Comparison of ENCODE assay signal across 21 cellular contexts in the genomic region with DNA sequence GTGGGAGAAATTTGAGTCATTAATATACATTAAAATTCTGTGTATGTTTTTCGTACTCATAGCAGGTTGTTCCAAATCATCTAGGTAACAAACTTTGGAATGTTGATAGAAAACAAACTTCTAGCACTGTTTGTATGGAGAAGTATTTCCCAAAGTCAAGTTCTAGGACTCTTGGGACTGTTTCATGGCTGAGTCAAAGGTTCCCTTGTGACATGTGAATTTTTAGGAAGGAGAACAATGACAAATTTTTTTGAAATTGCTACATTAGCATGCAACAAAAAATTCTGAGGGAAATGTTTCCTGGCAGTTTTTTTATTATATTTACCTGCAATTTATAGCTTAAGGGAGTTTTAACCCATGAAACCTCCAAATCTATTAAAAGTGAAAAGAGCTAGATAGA.
"Had no signal": no experiment of that assay in that cellular context is flagged by ENCODE, and none has a peak within 500 bp of the region (broad histone marks: within the 10 kb centered on the region; RNA-seq: fewer than 3 reads in every experiment).

No MANE protein-coding gene starts in this region.

- H3K4me3 ChIP-seq: gastrocnemius medialis, pancreas, suprapubic skin, tibial nerve had no signal

- H3K36me3 ChIP-seq: gastrocnemius medialis, pancreas, suprapubic skin, tibial nerve had no signal

- H3K27me3 Mint-ChIP-seq: activated naive CD8-positive, alpha-beta T cell treated with anti-CD3 and anti-CD28 coated beads, Interleukin-2, amount 50 U/mL, for 24 hours; brain; dendritic cell treated with granulocyte-macrophage colony-stimulating factor and Interleukin-4, amounts not matched to agents 40 ng/mL and 50 ng/mL, for 4 days; stimulated activated naive CD8-positive, alpha-beta T cell treated with anti-CD3 and anti-CD28 coated beads, Interleukin-15, amount 100 ng/mL, for 72 hours had no signal

- H3K27ac Mint-ChIP-seq: activated CD4-positive, alpha-beta memory T cell treated with anti-CD3 and anti-CD28 coated beads, Interleukin-2, amount 10 ng/mL, durations not matched to agents 7 days and 5 days; activated naive CD8-positive, alpha-beta T cell treated with anti-CD3 and anti-CD28 coated beads, Interleukin-2, amount 50 U/mL, for 24 hours; brain; dendritic cell treated with granulocyte-macrophage colony-stimulating factor and Interleukin-4, amounts not matched to agents 40 ng/mL and 50 ng/mL, for 4 days; natural killer cell treated with Interleukin-12 subunit alpha and Interleukin-12 subunit beta and Interleukin-15 and Interleukin-18, amount 100 ng/mL, for 72 hours; stimulated activated naive CD8-positive, alpha-beta T cell treated with anti-CD3 and anti-CD28 coated beads, Interleukin-15, amount 100 ng/mL, for 72 hours; T-helper 1 cell treated with Interleukin-12 subunit alpha and Interleukin-12 subunit beta and Interleukin-4 antibody, amounts not matched to agents 30 μg/mL and 1 μg/mL, for 36 hours had no signal

- FAIRE-seq: pancreas, urothelium cell line had no signal

- H3K9me3 ChIP-seq: gastrocnemius medialis, pancreas, suprapubic skin, tibial nerve had no signal

- H3K27ac ChIP-seq: gastrocnemius medialis, pancreas, suprapubic skin had no signal

- DNase-seq: activated CD4-positive, alpha-beta memory T cell treated with anti-CD3 and anti-CD28 coated beads, Interleukin-2, amount 10 ng/mL, durations not matched to agents 7 days and 5 days; activated CD4-positive, alpha-beta T cell treated with anti-CD3 and anti-CD28 coated beads for 48 hours; activated effector memory CD4-positive, alpha-beta T cell treated with anti-CD3 and anti-CD28 coated beads, Interleukin-2, amount 50 U/mL, for 16 hours; activated naive CD4-positive, alpha-beta T cell treated with anti-CD3 and anti-CD28 coated beads, Interleukin-2, amount 50 U/mL, for 16 hours; activated naive CD8-positive, alpha-beta T cell treated with anti-CD3 and anti-CD28 coated beads, Interleukin-2, amount 50 U/mL, for 24 hours; anterior cingulate cortex; caudate nucleus; effector CD8-positive, alpha-beta T cell; gastrocnemius medialis; head of caudate nucleus; pancreas; right cardiac atrium; stimulated activated CD4-positive, alpha-beta T cell treated with anti-CD3 and anti-CD28 coated beads, Interleukin-12 subunit alpha, Interleukin-12 subunit beta, amount 100 ng/mL, for 4 hours; stimulated activated naive CD8-positive, alpha-beta T cell treated with anti-CD3 and anti-CD28 coated beads, Interleukin-15, amount 100 ng/mL, for 72 hours had no signal

- ATAC-seq: activated naive CD8-positive, alpha-beta T cell treated with anti-CD3 and anti-CD28 coated beads, Interleukin-2, amount 50 U/mL, for 24 hours; gastrocnemius medialis; natural killer cell treated with Interleukin-12 subunit alpha and Interleukin-12 subunit beta and Interleukin-15 and Interleukin-18, amount 100 ng/mL, for 72 hours; pancreas; right cardiac atrium; stimulated activated naive CD8-positive, alpha-beta T cell treated with anti-CD3 and anti-CD28 coated beads, Interleukin-15, amount 100 ng/mL, for 72 hours had no signal

- H3K4me3 Mint-ChIP-seq: activated CD4-positive, alpha-beta memory T cell treated with anti-CD3 and anti-CD28 coated beads, Interleukin-2, amount 10 ng/mL, durations not matched to agents 7 days and 5 days; activated naive CD8-positive, alpha-beta T cell treated with anti-CD3 and anti-CD28 coated beads, Interleukin-2, amount 50 U/mL, for 24 hours; brain; dendritic cell treated with granulocyte-macrophage colony-stimulating factor and Interleukin-4, amounts not matched to agents 40 ng/mL and 50 ng/mL, for 4 days; natural killer cell treated with Interleukin-12 subunit alpha and Interleukin-12 subunit beta and Interleukin-15 and Interleukin-18, amount 100 ng/mL, for 72 hours; stimulated activated naive CD8-positive, alpha-beta T cell treated with anti-CD3 and anti-CD28 coated beads, Interleukin-15, amount 100 ng/mL, for 72 hours; T-helper 1 cell treated with Interleukin-12 subunit alpha and Interleukin-12 subunit beta and Interleukin-4 antibody, amounts not matched to agents 30 μg/mL and 1 μg/mL, for 36 hours had no signal

- H3K36me3 Mint-ChIP-seq: brain; natural killer cell treated with Interleukin-12 subunit alpha and Interleukin-12 subunit beta and Interleukin-15 and Interleukin-18, amount 100 ng/mL, for 72 hours had no signal

- H3K4me1 Mint-ChIP-seq: activated CD4-positive, alpha-beta memory T cell treated with anti-CD3 and anti-CD28 coated beads, Interleukin-2, amount 10 ng/mL, durations not matched to agents 7 days and 5 days; activated naive CD8-positive, alpha-beta T cell treated with anti-CD3 and anti-CD28 coated beads, Interleukin-2, amount 50 U/mL, for 24 hours; stimulated activated naive CD8-positive, alpha-beta T cell treated with anti-CD3 and anti-CD28 coated beads, Interleukin-15, amount 100 ng/mL, for 72 hours had no signal

- H3K9me3 Mint-ChIP-seq: activated CD4-positive, alpha-beta memory T cell treated with anti-CD3 and anti-CD28 coated beads, Interleukin-2, amount 10 ng/mL, durations not matched to agents 7 days and 5 days; activated naive CD8-positive, alpha-beta T cell treated with anti-CD3 and anti-CD28 coated beads, Interleukin-2, amount 50 U/mL, for 24 hours; brain; dendritic cell treated with granulocyte-macrophage colony-stimulating factor and Interleukin-4, amounts not matched to agents 40 ng/mL and 50 ng/mL, for 4 days; natural killer cell treated with Interleukin-12 subunit alpha and Interleukin-12 subunit beta and Interleukin-15 and Interleukin-18, amount 100 ng/mL, for 72 hours; stimulated activated naive CD8-positive, alpha-beta T cell treated with anti-CD3 and anti-CD28 coated beads, Interleukin-15, amount 100 ng/mL, for 72 hours; T-helper 1 cell treated with Interleukin-12 subunit alpha and Interleukin-12 subunit beta and Interleukin-4 antibody, amounts not matched to agents 30 μg/mL and 1 μg/mL, for 36 hours had no signal

- H3K27me3 ChIP-seq: gastrocnemius medialis, pancreas, suprapubic skin, tibial nerve had no signal
